Comparison of ENCODE assay signal across 3 cellular contexts in the genomic region with DNA sequence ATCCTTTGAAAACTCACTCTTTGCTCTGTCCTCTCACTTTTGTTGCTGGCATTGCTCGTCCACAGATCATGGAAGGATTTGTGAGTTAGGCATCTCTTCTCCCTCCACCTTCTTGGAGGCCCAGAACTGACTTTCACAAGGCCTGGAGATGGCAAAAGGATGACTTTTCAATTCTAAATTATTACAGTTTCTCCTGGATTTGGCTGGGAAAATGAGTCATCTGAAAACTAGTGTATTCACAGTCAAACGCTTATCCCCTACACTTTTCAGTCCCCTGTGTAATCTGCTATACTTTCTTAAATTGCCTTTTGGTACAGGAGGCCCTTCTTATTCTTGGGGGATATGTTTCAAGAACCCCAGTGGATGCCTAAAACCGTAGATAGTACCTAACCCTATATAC.
TF ChIP-seq lines count a peak whose summit lies in the region.

No MANE protein-coding gene starts in this region.

TF ChIP-seq in SK-N-SH, 30 proteins besides CTCF, POLR2A, EP300 and RAD21 (continues in another document):
- TF ChIP-seq YY1 (IDR thresholded peaks at IDR 0.05; ENCODE audit: low read depth) (no peak), GABPA (IDR thresholded peaks at IDR 0.05; ENCODE audit: low read depth) (no peak), FOSL2 (IDR thresholded peaks at IDR 0.05; ENCODE audit: borderline replicate concordance, low read depth) (peak; percentile 61; the same call in 1 of the 2 replicates), GATA2 (CRISPR knock-in tag; IDR thresholded peaks at IDR 0.05) (no peak), NRF1 (IDR thresholded peaks at IDR 0.05; ENCODE audit: low read depth, low read length) (no peak), ELF1 (IDR thresholded peaks at IDR 0.05) (no peak), RXRA (IDR thresholded peaks at IDR 0.05; ENCODE audit: borderline replicate concordance, low read depth) (no peak), JUND (IDR thresholded peaks at IDR 0.05) (peak; percentile 41; the same call in 1 of the 2 replicates), TEAD4 (IDR thresholded peaks at IDR 0.05; ENCODE audit: borderline replicate concordance, insufficient read depth) (no peak), TAF1 (IDR thresholded peaks at IDR 0.05; ENCODE audit: borderline replicate concordance, low read depth, low read length) (no peak), POLR2AphosphoS5 (IDR thresholded peaks at IDR 0.05; ENCODE audit: low read depth, low read length) (no peak)
- TF ChIP-seq, protein P1, sequence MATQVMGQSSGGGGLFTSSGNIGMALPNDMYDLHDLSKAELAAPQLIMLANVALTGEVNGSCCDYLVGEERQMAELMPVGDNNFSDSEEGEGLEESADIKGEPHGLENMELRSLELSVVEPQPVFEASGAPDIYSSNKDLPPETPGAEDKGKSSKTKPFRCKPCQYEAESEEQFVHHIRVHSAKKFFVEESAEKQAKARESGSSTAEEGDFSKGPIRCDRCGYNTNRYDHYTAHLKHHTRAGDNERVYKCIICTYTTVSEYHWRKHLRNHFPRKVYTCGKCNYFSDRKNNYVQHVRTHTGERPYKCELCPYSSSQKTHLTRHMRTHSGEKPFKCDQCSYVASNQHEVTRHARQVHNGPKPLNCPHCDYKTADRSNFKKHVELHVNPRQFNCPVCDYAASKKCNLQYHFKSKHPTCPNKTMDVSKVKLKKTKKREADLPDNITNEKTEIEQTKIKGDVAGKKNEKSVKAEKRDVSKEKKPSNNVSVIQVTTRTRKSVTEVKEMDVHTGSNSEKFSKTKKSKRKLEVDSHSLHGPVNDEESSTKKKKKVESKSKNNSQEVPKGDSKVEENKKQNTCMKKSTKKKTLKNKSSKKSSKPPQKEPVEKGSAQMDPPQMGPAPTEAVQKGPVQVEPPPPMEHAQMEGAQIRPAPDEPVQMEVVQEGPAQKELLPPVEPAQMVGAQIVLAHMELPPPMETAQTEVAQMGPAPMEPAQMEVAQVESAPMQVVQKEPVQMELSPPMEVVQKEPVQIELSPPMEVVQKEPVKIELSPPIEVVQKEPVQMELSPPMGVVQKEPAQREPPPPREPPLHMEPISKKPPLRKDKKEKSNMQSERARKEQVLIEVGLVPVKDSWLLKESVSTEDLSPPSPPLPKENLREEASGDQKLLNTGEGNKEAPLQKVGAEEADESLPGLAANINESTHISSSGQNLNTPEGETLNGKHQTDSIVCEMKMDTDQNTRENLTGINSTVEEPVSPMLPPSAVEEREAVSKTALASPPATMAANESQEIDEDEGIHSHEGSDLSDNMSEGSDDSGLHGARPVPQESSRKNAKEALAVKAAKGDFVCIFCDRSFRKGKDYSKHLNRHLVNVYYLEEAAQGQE (IDR thresholded peaks at IDR 0.05; ENCODE audit: low read depth, low read length): no peak
- TF ChIP-seq, protein P2, sequence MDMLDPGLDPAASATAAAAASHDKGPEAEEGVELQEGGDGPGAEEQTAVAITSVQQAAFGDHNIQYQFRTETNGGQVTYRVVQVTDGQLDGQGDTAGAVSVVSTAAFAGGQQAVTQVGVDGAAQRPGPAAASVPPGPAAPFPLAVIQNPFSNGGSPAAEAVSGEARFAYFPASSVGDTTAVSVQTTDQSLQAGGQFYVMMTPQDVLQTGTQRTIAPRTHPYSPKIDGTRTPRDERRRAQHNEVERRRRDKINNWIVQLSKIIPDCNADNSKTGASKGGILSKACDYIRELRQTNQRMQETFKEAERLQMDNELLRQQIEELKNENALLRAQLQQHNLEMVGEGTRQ (IDR thresholded peaks at IDR 0.05; ENCODE audit: borderline replicate concordance, low read depth, low read length): no peak
- TF ChIP-seq, protein P3, sequence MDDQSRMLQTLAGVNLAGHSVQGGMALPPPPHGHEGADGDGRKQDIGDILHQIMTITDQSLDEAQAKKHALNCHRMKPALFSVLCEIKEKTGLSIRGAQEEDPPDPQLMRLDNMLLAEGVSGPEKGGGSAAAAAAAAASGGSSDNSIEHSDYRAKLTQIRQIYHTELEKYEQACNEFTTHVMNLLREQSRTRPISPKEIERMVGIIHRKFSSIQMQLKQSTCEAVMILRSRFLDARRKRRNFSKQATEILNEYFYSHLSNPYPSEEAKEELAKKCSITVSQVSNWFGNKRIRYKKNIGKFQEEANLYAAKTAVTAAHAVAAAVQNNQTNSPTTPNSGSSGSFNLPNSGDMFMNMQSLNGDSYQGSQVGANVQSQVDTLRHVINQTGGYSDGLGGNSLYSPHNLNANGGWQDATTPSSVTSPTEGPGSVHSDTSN (IDR thresholded peaks at IDR 0.05): peak; percentile 56; the same call in 1 of the 2 replicates

TF ChIP-seq in H1, 55 proteins besides CTCF, POLR2A, EP300 and RAD21:
- TF ChIP-seq NANOG (IDR thresholded peaks at IDR 0.05; ENCODE audit: insufficient read depth, low read depth, low read length, poor library complexity, severe bottlenecking) (no peak), POLR2AphosphoS5 (IDR thresholded peaks at IDR 0.05; ENCODE audit: low read depth, low read length) (no peak), TEAD4 (IDR thresholded peaks at IDR 0.05; ENCODE audit: low read depth, low read length) (no peak)

TF ChIP-seq in HEK293T, 16 proteins besides CTCF, POLR2A, EP300 and RAD21:
- TF ChIP-seq L3MBTL2 (conservative IDR thresholded peaks at IDR 0.05): no peak
- TF ChIP-seq FOXA1 (IDR thresholded peaks at IDR 0.05): no peak
- TF ChIP-seq ELF4 (IDR thresholded peaks at IDR 0.05): no peak
- no peak for TF ChIP-seq ARNT (IDR thresholded peaks at IDR 0.05)
TF ChIP-seq in HEK293T: peak in this region for 0.
